In genomic region chr11:65084598-65085375, GRCh38 we compare ENCODE assay signal across 8 cellular contexts. TPM values are rescaled to one million over a fixed set of nuclear protein-coding genes. Genes with fewer than 3 reads are reported as not detected.
DNase-seq lines count a peak whose midpoint lies in the region; ATAC-seq and TF ChIP-seq lines count a peak whose summit lies in the region.

No MANE protein-coding gene starts in this region.

- H3K27me3 ChIP-seq in suprapubic skin, result no peaks in the 10 kb centered on the region

- H3K4me3 ChIP-seq in suprapubic skin, result peak overlapping the region; percentile 64

- H3K4me1 ChIP-seq in suprapubic skin, result peaks cover 16% of the 10 kb centered on the region

- DNase-seq in T-helper 2 cell treated with Interferon-gamma antibody and Interleukin-4, amounts not matched to agents 5 μg/mL and 100 μg/mL, for 36 hours (ENCODE audit: low spot score), result no peak
- DNase-seq in T-helper 2 cell (no peak), immature natural killer cell (no peak), suprapubic skin (ENCODE audit: low spot score in 2 of 2) (peak in 1 of 2 donors; percentile 68), HPDE6-E6E7 (ENCODE audit: extremely low spot score) (no peak), DMS114 treated with DMSO at 0.1 percent for 48 hours (lab: John Stamatoyannopoulos, UW; ENCODE audit: unreplicated experiment) (no peak)
- DNase-seq in activated CD8-positive, alpha-beta T cell treated with anti-CD3 and anti-CD28 coated beads for 36 hours, result no peak

- 45% methylated on average over 16 of the region's 23 CpGs for WGBS in suprapubic skin

- H3K4me1 Mint-ChIP-seq in T-helper 2 cell treated with Interferon-gamma antibody and Interleukin-4, amounts not matched to agents 5 μg/mL and 100 μg/mL, for 36 hours (ENCODE audit: low read depth), result peaks cover 26% of the 10 kb centered on the region
- peaks cover 32% of the 10 kb centered on the region for H3K4me1 Mint-ChIP-seq in activated CD8-positive, alpha-beta T cell treated with anti-CD3 and anti-CD28 coated beads for 36 hours (ENCODE audit: low read depth)
- peaks cover 28 to 34% of the 10 kb centered on the region in 2 donors for H3K4me1 Mint-ChIP-seq in immature natural killer cell

- no peak for TF ChIP-seq CTCF in activated CD8-positive, alpha-beta T cell treated with anti-CD3 and anti-CD28 coated beads for 36 hours (IDR thresholded peaks at IDR 0.05)
- TF ChIP-seq CTCF in suprapubic skin (IDR thresholded peaks at IDR 0.05), result no peak

- H3K9me3 Mint-ChIP-seq in T-helper 2 cell treated with Interferon-gamma antibody and Interleukin-4, amounts not matched to agents 5 μg/mL and 100 μg/mL, for 36 hours, result no peaks in the 10 kb centered on the region
- no peaks in the 10 kb centered on the region for H3K9me3 Mint-ChIP-seq in activated CD8-positive, alpha-beta T cell treated with anti-CD3 and anti-CD28 coated beads for 36 hours
- no peaks in the 10 kb centered on the region for H3K9me3 Mint-ChIP-seq in immature natural killer cell

- peaks cover 4% of the 10 kb centered on the region for H3K27me3 Mint-ChIP-seq in T-helper 2 cell treated with Interferon-gamma antibody and Interleukin-4, amounts not matched to agents 5 μg/mL and 100 μg/mL, for 36 hours (ENCODE audit: low read depth)
- H3K27me3 Mint-ChIP-seq in activated CD8-positive, alpha-beta T cell treated with anti-CD3 and anti-CD28 coated beads for 36 hours, result no peaks in the 10 kb centered on the region
- H3K27me3 Mint-ChIP-seq in immature natural killer cell (ENCODE audit: low read depth in 3 of 3), result peaks cover 13 to 17% (median 14%) of the 10 kb centered on the region in 3 donors

- H3K27ac ChIP-seq in suprapubic skin, result peak overlapping the region; percentile 92

- H3K4me3 Mint-ChIP-seq in T-helper 2 cell treated with Interferon-gamma antibody and Interleukin-4, amounts not matched to agents 5 μg/mL and 100 μg/mL, for 36 hours, result peak overlapping the region; percentile 99
- H3K4me3 Mint-ChIP-seq in activated CD8-positive, alpha-beta T cell treated with anti-CD3 and anti-CD28 coated beads for 36 hours, result peak overlapping the region; percentile 99
- H3K4me3 Mint-ChIP-seq in immature natural killer cell, result peak overlapping the region; percentile 89 to 95 (median 93)

- POLR2A ChIA-PET in activated CD8-positive, alpha-beta T cell treated with anti-CD3 and anti-CD28 coated beads for 36 hours (lab: Charles Lee), result interaction anchor here (0.9 to 3.5 kb wide), 3 partner anchors 11 to 71 kb away, joined by 3 to 24 read pairs (median 4); partner anchors contain the start of genes ARL2 and VPS51

- intact Hi-C loops in activated CD8-positive, alpha-beta T cell treated with anti-CD3 and anti-CD28 coated beads for 36 hours (cut with micrococcal nuclease), result loop anchor here (5.0 kb wide), 1 partner anchor 62 kb away; no protein-coding TSS in a partner anchor

- H3K9me3 ChIP-seq in suprapubic skin, result no peaks in the 10 kb centered on the region

- no peak for TF ChIP-seq EP300 in suprapubic skin (IDR thresholded peaks at IDR 0.05)

- H3K36me3 ChIP-seq in suprapubic skin, result peaks cover 36% of the 10 kb centered on the region

- peak overlapping the region; percentile 99 for H3K27ac Mint-ChIP-seq in T-helper 2 cell treated with Interferon-gamma antibody and Interleukin-4, amounts not matched to agents 5 μg/mL and 100 μg/mL, for 36 hours
- peak overlapping the region; percentile 98 for H3K27ac Mint-ChIP-seq in activated CD8-positive, alpha-beta T cell treated with anti-CD3 and anti-CD28 coated beads for 36 hours
- peak overlapping the region; percentile 94 to 98 (median 97) for H3K27ac Mint-ChIP-seq in immature natural killer cell

- H3K36me3 Mint-ChIP-seq in T-helper 2 cell treated with Interferon-gamma antibody and Interleukin-4, amounts not matched to agents 5 μg/mL and 100 μg/mL, for 36 hours (ENCODE audit: low read depth), result peaks cover 48% of the 10 kb centered on the region
- H3K36me3 Mint-ChIP-seq in activated CD8-positive, alpha-beta T cell treated with anti-CD3 and anti-CD28 coated beads for 36 hours (ENCODE audit: low read depth), result peaks cover 46% of the 10 kb centered on the region
- peaks cover 9 to 22% (median 10%) of the 10 kb centered on the region in 3 donors for H3K36me3 Mint-ChIP-seq in immature natural killer cell

- ATAC-seq in activated CD8-positive, alpha-beta T cell treated with anti-CD3 and anti-CD28 coated beads for 36 hours, result peak; percentile 26
- ATAC-seq in GM21367 (IDR thresholded peaks at IDR 0.05; ENCODE audit: unreplicated experiment), result no peak

- CTCF ChIA-PET in activated CD8-positive, alpha-beta T cell treated with anti-CD3 and anti-CD28 coated beads for 36 hours (lab: Charles Lee), result interaction anchor here (1.6 kb wide), 1 partner anchor 25 kb away, joined by 7 read pairs; no protein-coding TSS in a partner anchor

- no peak for TF ChIP-seq POLR2A in suprapubic skin (IDR thresholded peaks at IDR 0.05)

RNA-seq across cellular contexts. Expression of gene ZFPL1, which starts 0.8 kb away (rescaled TPM):
- total RNA-seq in activated CD8-positive, alpha-beta T cell treated with anti-CD3 and anti-CD28 coated beads for 36 hours, result 10 to 100 TPM; 27.1 to 28.2 TPM
- 10 to 100 TPM; 28.3 to 31.2 (median 29.8) TPM for polyA plus RNA-seq in immature natural killer cell
- 10 to 100 TPM; 34.1 to 58.5 (median 41.9) TPM for total RNA-seq in suprapubic skin

RNA-seq across cellular contexts. Expression of gene CDCA5, which starts 0.9 kb away (rescaled TPM):
- total RNA-seq in activated CD8-positive, alpha-beta T cell treated with anti-CD3 and anti-CD28 coated beads for 36 hours, result 100 to 1,000 TPM; 112 TPM
- 1 to 10 TPM; 1.8 to 2.9 (median 2.4) TPM for polyA plus RNA-seq in immature natural killer cell
- 1 to 10 TPM in 3 of 4 donors, under 1 TPM in 1; 0.91 to 6.8 (median 1.4) TPM for total RNA-seq in suprapubic skin

RNA-seq across cellular contexts. Expression of gene VPS51, which starts 11.2 kb away (rescaled TPM):
- 100 to 1,000 TPM; 103 TPM for total RNA-seq in activated CD8-positive, alpha-beta T cell treated with anti-CD3 and anti-CD28 coated beads for 36 hours
- 100 to 1,000 TPM in 1 of 3 donors, 10 to 100 TPM in 2; 70.3 to 102 (median 87.7) TPM for polyA plus RNA-seq in immature natural killer cell
- 100 to 1,000 TPM; 465 to 843 (median 596) TPM for total RNA-seq in suprapubic skin

RNA-seq across cellular contexts. Expression of gene NAALADL1, which starts 26.4 kb away (rescaled TPM):
- 1 to 10 TPM; 6.6 to 7.6 TPM for total RNA-seq in activated CD8-positive, alpha-beta T cell treated with anti-CD3 and anti-CD28 coated beads for 36 hours
- polyA plus RNA-seq in immature natural killer cell, result 100 to 1,000 TPM in 1 of 3 donors, 10 to 100 TPM in 2; 64.4 to 103 (median 88.7) TPM
- total RNA-seq in suprapubic skin, result 1 to 10 TPM; 2.7 to 8.3 (median 5.1) TPM

RNA-seq across cellular contexts. Expression of gene TM7SF2, which starts 26.9 kb away (rescaled TPM):
- 10 to 100 TPM; 12.4 to 17.5 TPM for total RNA-seq in activated CD8-positive, alpha-beta T cell treated with anti-CD3 and anti-CD28 coated beads for 36 hours
- 10 to 100 TPM; 12.8 to 16.8 (median 15.4) TPM for polyA plus RNA-seq in immature natural killer cell
- 100 to 1,000 TPM in 2 of 4 donors, 10 to 100 TPM in 2; 76.5 to 214 (median 145) TPM for total RNA-seq in suprapubic skin

Comparison
In these comparisons a context has a peak if more than half of its experiments do, and no peak if none do; other contexts are left out.
1. RNA of gene CDCA5, which starts 0.9 kb away (total RNA-seq): 112 TPM in activated CD8-positive, alpha-beta T cell treated with anti-CD3 and anti-CD28 coated beads for 36 hours; 0.91 to 6.8 TPM in suprapubic skin; every median in the first group is over 10 times any median in the second.
2. RNA of gene VPS51, which starts 11.2 kb away (total RNA-seq): 465 to 843 TPM in suprapubic skin; 103 TPM in activated CD8-positive, alpha-beta T cell treated with anti-CD3 and anti-CD28 coated beads for 36 hours; every median in the first group is over 4 times any median in the second.
3. Peak in every context shown above with its lines, with median percentiles within 50 percentile points of each other: H3K27ac Mint-ChIP-seq and H3K4me3 Mint-ChIP-seq.